8 cellular contexts compared by ENCODE assay signal in the genomic region with DNA sequence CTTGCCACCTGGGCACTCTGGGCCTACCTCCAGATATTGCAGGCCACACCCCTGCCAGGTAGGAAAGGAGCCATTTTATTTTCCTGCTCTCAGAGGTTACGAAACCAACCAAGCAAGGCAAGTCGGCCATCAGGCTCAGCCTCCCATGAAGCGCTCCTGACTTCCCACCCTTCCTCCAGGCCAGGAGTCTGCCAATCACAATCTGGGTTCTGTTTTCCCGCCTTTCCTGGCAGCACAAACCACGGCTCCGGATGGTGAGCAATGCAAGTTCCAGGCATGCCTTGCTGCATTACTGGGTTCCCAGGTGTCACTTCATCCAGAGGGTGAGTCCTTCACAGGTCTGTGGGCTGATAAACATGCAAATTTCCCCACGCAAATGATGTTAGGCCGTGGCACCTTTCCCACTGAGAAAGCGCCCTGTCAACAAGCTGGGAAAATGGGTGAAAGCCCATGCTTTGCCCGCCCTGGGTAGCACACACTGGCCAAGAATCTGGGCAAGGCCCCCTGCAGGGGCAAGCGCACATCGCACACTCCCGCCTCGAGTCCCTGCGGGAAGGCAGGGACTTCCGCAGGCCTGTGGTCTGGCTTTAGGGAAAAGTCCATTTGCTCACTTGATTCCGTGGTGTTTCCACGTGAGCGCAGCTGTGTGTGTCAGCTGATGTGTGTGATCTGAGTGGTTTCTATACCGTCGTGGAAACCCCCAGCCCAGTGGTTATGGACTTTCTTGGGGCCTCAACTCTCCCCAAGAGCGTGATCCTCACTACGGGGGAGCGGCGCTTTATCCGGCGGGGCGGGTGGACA.
DNase-seq lines count a peak whose midpoint lies in the region; ATAC-seq and TF ChIP-seq lines count a peak whose summit lies in the region.

No MANE protein-coding gene starts in this region.

- H3K4me3 ChIP-seq in HUES64 (ENCODE audit: low read length) (no peak overlapping the region; the same call in 1 of the 2 replicates), neuronal stem cell (ENCODE audit: low read length in 2 of 2) (no peak overlapping the region)

- peak overlapping the region; percentile 63 for H2BK15ac ChIP-seq in neuronal stem cell (ENCODE audit: low read length)

- H3K18ac ChIP-seq in neuronal stem cell (ENCODE audit: low read length), result peak overlapping the region; percentile 73

- H3K4ac ChIP-seq in neuronal stem cell (ENCODE audit: low read length), result no peak overlapping the region

- CTCF ChIA-PET in Calu3 (lab: Charles Lee), result interaction anchor here (1.7 to 2.3 kb wide), 3 partner anchors 52 to 162 kb away, joined by 7 to 15 read pairs (median 11); no protein-coding TSS in a partner anchor

- H3K9me3 Mint-ChIP-seq in Calu3 (ENCODE audit: low read depth, unreplicated experiment), result no peaks in the 10 kb centered on the region
- H3K9me3 Mint-ChIP-seq in endothelial cell (ENCODE audit: unreplicated experiment), result no peaks in the 10 kb centered on the region

- no peak overlapping the region for H3K23ac ChIP-seq in neuronal stem cell (ENCODE audit: low read depth, low read length, poor library complexity)

- DNase-seq in Calu3 (no peak), endothelial cell (ENCODE audit: low spot score) (peak; percentile 51), neuronal stem cell (ENCODE audit: low spot score) (no peak), NCI-H2029 treated with DMSO at 0.1 percent for 48 hours (lab: John Stamatoyannopoulos, UW) (no peak), pons (ENCODE audit: low spot score) (no peak)

- peak overlapping the region; percentile 87 for H2BK120ac ChIP-seq in neuronal stem cell (ENCODE audit: low read depth, low read length)

- H3K4me2 ChIP-seq in neuronal stem cell (ENCODE audit: insufficient read depth, low read length, poor library complexity, severe bottlenecking), result no peak overlapping the region

- H3K4me1 Mint-ChIP-seq in Calu3 (ENCODE audit: low read depth, unreplicated experiment) (peaks cover 83% of the 10 kb centered on the region), endothelial cell (ENCODE audit: unreplicated experiment) (peaks cover 53% of the 10 kb centered on the region)

- H3K27ac ChIP-seq in HUES64 (ENCODE audit: low read depth, low read length) (no peak overlapping the region), neuronal stem cell (replicated peaks; ENCODE audit: low read length) (no peak overlapping the region)

- peaks cover 25% of the 10 kb centered on the region for H3K27me3 ChIP-seq in HUES64 (ENCODE audit: insufficient read depth, low read length)
- H3K27me3 ChIP-seq in neuronal stem cell (ENCODE audit: control insufficient read depth in 3 of 3, insufficient read depth in 3 of 3, low read depth in 1 of 3, low read length in 3 of 3), result no peaks in the 10 kb centered on the region

- H3K14ac ChIP-seq in neuronal stem cell (ENCODE audit: low read length), result no peak overlapping the region

- no TSS peak for BruUV-seq in Calu3 (replicated peaks; lab: Mats Ljungman, UMichigan)

- H2AFZ ChIP-seq in neuronal stem cell (ENCODE audit: low read length), result no peak overlapping the region

- H2BK5ac ChIP-seq in neuronal stem cell (ENCODE audit: low read length), result no peak overlapping the region

- TF ChIP-seq CTCF in Calu3 (IDR thresholded peaks at IDR 0.05; ENCODE audit: unreplicated experiment), result peak; percentile 19
- no peak for TF ChIP-seq CTCF in endothelial cell (IDR thresholded peaks at IDR 0.05; ENCODE audit: unreplicated experiment)

- H3K79me1 ChIP-seq in neuronal stem cell (ENCODE audit: low read depth, low read length), result no peaks in the 10 kb centered on the region

- H3K27ac Mint-ChIP-seq in Calu3 (ENCODE audit: unreplicated experiment) (no peak overlapping the region), endothelial cell (ENCODE audit: unreplicated experiment) (no peak overlapping the region)

- H4K8ac ChIP-seq in neuronal stem cell (ENCODE audit: low read depth, low read length), result no peak overlapping the region

- H3K4me1 ChIP-seq in HUES64 (ENCODE audit: insufficient read depth, low read length) (peaks cover 36% of the 10 kb centered on the region), neuronal stem cell (ENCODE audit: control insufficient read depth in 2 of 2, insufficient read depth in 1 of 2, low read depth in 1 of 2, low read length in 2 of 2) (peaks cover 16 to 26% of the 10 kb centered on the region in 2 donors)

- H3K27me3 Mint-ChIP-seq in Calu3 (ENCODE audit: unreplicated experiment) (peaks cover 1% of the 10 kb centered on the region), endothelial cell (ENCODE audit: unreplicated experiment) (peaks cover 7% of the 10 kb centered on the region)

- peak overlapping the region; percentile 33 for H2BK12ac ChIP-seq in neuronal stem cell (ENCODE audit: low read length)

- H3K9ac ChIP-seq in HUES64 (ENCODE audit: low read depth, low read length) (peak overlapping the region; percentile 3; the same call in 1 of the 2 replicates), neuronal stem cell (ENCODE audit: low read depth, low read length, poor library complexity) (no peak overlapping the region)

- intact Hi-C loops in Calu3 (cut with micrococcal nuclease; ENCODE audit: unreplicated experiment), result loop anchor here (2.0 kb wide), 1 partner anchor 47 kb away; no protein-coding TSS in a partner anchor

- ATAC-seq in GM21737 (IDR thresholded peaks at IDR 0.05; ENCODE audit: unreplicated experiment), result no peak
- no peak for ATAC-seq in GM18861 (IDR thresholded peaks at IDR 0.05; ENCODE audit: unreplicated experiment)

- H3K4me3 Mint-ChIP-seq in Calu3 (ENCODE audit: low read depth, unreplicated experiment), result no peak overlapping the region
- no peak overlapping the region for H3K4me3 Mint-ChIP-seq in endothelial cell (ENCODE audit: unreplicated experiment)

- H4K91ac ChIP-seq in neuronal stem cell (ENCODE audit: low read depth, low read length, poor library complexity), result no peak overlapping the region

- H2AK5ac ChIP-seq in neuronal stem cell (ENCODE audit: low read depth, low read length), result peak overlapping the region; percentile 6

- H3K9me3 ChIP-seq in HUES64 (ENCODE audit: insufficient read depth, low read depth, low read length) (no peaks in the 10 kb centered on the region), neuronal stem cell (replicated peaks in 1 of 2; ENCODE audit: control insufficient read depth in 2 of 2, insufficient read depth in 1 of 2, low read depth in 1 of 2, low read length in 2 of 2) (no peaks in the 10 kb centered on the region)

- H3K36me3 Mint-ChIP-seq in Calu3 (ENCODE audit: insufficient read depth, unreplicated experiment) (no peaks in the 10 kb centered on the region), endothelial cell (ENCODE audit: low read depth, unreplicated experiment) (no peaks in the 10 kb centered on the region)

- H3K36me3 ChIP-seq in HUES64 (ENCODE audit: insufficient read depth, low read length) (no peaks in the 10 kb centered on the region), neuronal stem cell (replicated peaks in 1 of 2; ENCODE audit: control insufficient read depth in 2 of 2, insufficient read depth in 2 of 2, low read length in 2 of 2) (no peaks in the 10 kb centered on the region)

- WGBS in HUES64, result 88% methylated on average over 28 of the region's 28 CpGs
- no CpG with 5 or more reads among the region's 28 CpGs for WGBS in neuronal stem cell (ENCODE audit: extremely low coverage in 2 of 2, insufficient read length in 2 of 2, insufficient replicate concordance in 1 of 2), 2 donors
